ENCODE assay signal across 11 cellular contexts in the genomic region with DNA sequence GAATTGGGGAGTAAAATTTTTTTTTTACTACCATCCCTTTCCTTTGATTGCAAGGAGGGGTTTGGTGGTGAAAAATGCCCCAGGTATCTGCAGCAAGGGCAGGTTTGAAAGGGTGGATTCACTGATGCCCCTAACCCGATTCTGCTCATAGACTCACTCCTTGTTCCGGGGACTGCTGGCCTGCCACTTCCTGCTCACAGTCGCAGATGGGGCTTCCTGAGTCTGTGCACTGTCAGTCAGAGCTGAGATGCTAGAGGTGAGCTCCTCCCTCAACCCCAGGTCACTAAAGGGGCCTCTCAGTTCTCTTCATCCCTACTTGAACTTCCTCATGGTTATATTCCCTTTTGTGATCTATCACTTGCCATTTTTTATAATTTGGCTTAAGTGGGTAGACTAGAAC.
DNase-seq lines count a peak whose midpoint lies in the region; ATAC-seq lines count a peak whose summit lies in the region.
"Had no signal": no experiment of that assay in that cellular context is flagged by ENCODE, and none has a peak within 500 bp of the region (broad histone marks: within the 10 kb centered on the region; RNA-seq: fewer than 3 reads in every experiment).

No MANE protein-coding gene starts in this region.

- peak; percentile 9 for DNase-seq in activated CD4-positive, alpha-beta T cell treated with anti-CD3 and anti-CD28 coated beads, Interleukin-2, amount 50 U/mL, for 1 hour
- DNase-seq in stimulated activated CD4-positive, alpha-beta T cell treated with anti-CD3 and anti-CD28 coated beads, Interleukin-4, amount 100 ng/mL, for 1 hour, result peak; percentile 21
- no peak for DNase-seq in NCI-H2196 treated with DMSO at 0.1 percent for 48 hours (lab: John Stamatoyannopoulos, UW; ENCODE audit: unreplicated experiment)
- no peak for DNase-seq in NCI-H1436 (lab: John Stamatoyannopoulos, UW)
- DNase-seq in T1000 (lab: John Stamatoyannopoulos, UW), result no peak
- no peak for DNase-seq in dermis blood vessel endothelial cell
- DNase-seq: heart right ventricle, NCI-H2081 treated with DMSO at 0.1 percent for 48 hours, nucleus accumbens had no signal

- ATAC-seq in GM19043 (IDR thresholded peaks at IDR 0.05; ENCODE audit: low read depth, unreplicated experiment) (peak; percentile 85), HG02981 (IDR thresholded peaks at IDR 0.05; ENCODE audit: unreplicated experiment) (peak; percentile 68)
- ATAC-seq: heart right ventricle had no signal

Comparison
In these comparisons a context has a peak if more than half of its experiments do, and no peak if none do; other contexts are left out.
1. DNase-seq: peak in activated CD4-positive, alpha-beta T cell treated with anti-CD3 and anti-CD28 coated beads, Interleukin-2, amount 50 U/mL, for 1 hour (single experiment) and stimulated activated CD4-positive, alpha-beta T cell treated with anti-CD3 and anti-CD28 coated beads, Interleukin-4, amount 100 ng/mL, for 1 hour (single experiment); none in NCI-H2196 treated with DMSO at 0.1 percent for 48 hours (single experiment), NCI-H1436 (single experiment), T1000 (single experiment) and dermis blood vessel endothelial cell (single experiment).